Comparison of ENCODE assay signal across 35 cellular contexts in the genomic region with DNA sequence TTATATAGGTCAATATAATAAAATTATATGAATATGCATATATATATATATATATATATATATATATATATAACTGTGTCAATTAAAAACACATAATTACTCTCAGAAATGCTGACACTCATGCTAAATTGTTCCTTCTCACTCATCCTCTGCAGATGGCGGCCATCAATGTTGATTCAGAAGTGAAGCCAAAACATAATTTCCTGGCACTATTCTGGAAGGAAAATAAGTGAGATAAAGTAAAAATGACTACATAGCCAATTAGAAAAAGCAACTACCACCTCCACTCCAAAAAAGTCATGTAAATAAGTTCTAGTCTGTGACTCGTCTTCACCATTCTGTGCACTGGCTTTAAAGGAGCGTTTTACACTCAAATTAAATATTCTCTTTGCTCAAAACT.
"Had no signal": no experiment of that assay in that cellular context is flagged by ENCODE, and none has a peak within 500 bp of the region (broad histone marks: within the 10 kb centered on the region; RNA-seq: fewer than 3 reads in every experiment).

No MANE protein-coding gene starts in this region.

- DNase-seq: Karpas-422, Kasumi-1, MG63, MM.1S, MV-4-11, NCI-H1048, NCI-H1092, NCI-H1092 treated with DMSO at 0.1 percent for 48 hours, NCI-H1105, NCI-H1105 treated with DMSO at 0.1 percent for 48 hours, NCI-H1417, NCI-H1417 treated with DMSO at 0.1 percent for 48 hours, NCI-H1436, NCI-H1436 treated with DMSO at 0.1 percent for 48 hours, NCI-H146, NCI-H1694, NCI-H1694 treated with DMSO at 0.1 percent for 48 hours, NCI-H187, NCI-H187 treated with DMSO at 0.1 percent for 48 hours, NCI-H1930, NCI-H2029, NCI-H2029 treated with DMSO at 0.1 percent for 48 hours, NCI-H2081, NCI-H2081 treated with DMSO at 0.1 percent for 48 hours, NCI-H2107, NCI-H2171, NCI-H2171 treated with DMSO at 0.1 percent for 48 hours, NCI-H2227 treated with DMSO at 0.1 percent for 48 hours, NCI-H226, NCI-H345, NCI-H446, NCI-H446 treated with DMSO at 0.1 percent for 48 hours, NCI-H510A, NCI-H510A treated with DMSO at 0.1 percent for 48 hours had no signal

- H3K9me3 ChIP-seq: MG63 had no signal

- H3K9ac ChIP-seq: KMS-11 had no signal

- H3K27me3 ChIP-seq: MG63 had no signal

- H3K27ac ChIP-seq: KMS-11 had no signal

- H3K4me3 ChIP-seq: MG63 had no signal

- H3K36me3 ChIP-seq: MG63 had no signal

- H3K4me2 ChIP-seq: KMS-11 had no signal
